ENCODE assay signal across 12 cellular contexts in genomic region chr4:78923459-78924312, GRCh38. TPM values are rescaled to one million over a fixed set of nuclear protein-coding genes. Genes with fewer than 3 reads are reported as not detected.
DNase-seq lines count a peak whose midpoint lies in the region; ATAC-seq, FAIRE-seq and TF ChIP-seq lines count a peak whose summit lies in the region.
"Had no signal": no experiment of that assay in that cellular context is flagged by ENCODE, and none has a peak within 500 bp of the region (broad histone marks: within the 10 kb centered on the region; RNA-seq: fewer than 3 reads in every experiment).

No MANE protein-coding gene starts in this region.

- CTCF ChIA-PET in K562 (lab: Yijun Ruan, JAX; ENCODE audit: low intra/inter-chr PET ratio) = no interaction called here

- no peak for TF ChIP-seq EP300 in K562 (IDR thresholded peaks at IDR 0.05; ENCODE audit: low read length)

- H3K9me3 Mint-ChIP-seq in activated naive CD4-positive, alpha-beta T cell treated with anti-CD3 and anti-CD28 coated beads, Interleukin-2, amount 50 U/mL, for 24 hours = no peaks in the 10 kb centered on the region
- H3K9me3 Mint-ChIP-seq in activated T-cell treated with anti-CD3 and anti-CD28 coated beads, Interleukin-2, amount 50 U/mL, for 72 hours = no peaks in the 10 kb centered on the region
- H3K9me3 Mint-ChIP-seq: activated B cell treated with CpG ODN at 0.5 μM for 24 hours had no signal

- no peak overlapping the region for H3K4me3 Mint-ChIP-seq in activated naive CD4-positive, alpha-beta T cell treated with anti-CD3 and anti-CD28 coated beads, Interleukin-2, amount 50 U/mL, for 24 hours
- H3K4me3 Mint-ChIP-seq in activated T-cell treated with anti-CD3 and anti-CD28 coated beads, Interleukin-2, amount 50 U/mL, for 72 hours = no peak overlapping the region
- H3K4me3 Mint-ChIP-seq: activated B cell treated with CpG ODN at 0.5 μM for 24 hours had no signal

- H3K27me3 Mint-ChIP-seq in activated naive CD4-positive, alpha-beta T cell treated with anti-CD3 and anti-CD28 coated beads, Interleukin-2, amount 50 U/mL, for 24 hours = no peaks in the 10 kb centered on the region
- no peaks in the 10 kb centered on the region for H3K27me3 Mint-ChIP-seq in activated T-cell treated with anti-CD3 and anti-CD28 coated beads, Interleukin-2, amount 50 U/mL, for 72 hours (ENCODE audit: low read depth)
- H3K27me3 Mint-ChIP-seq: activated B cell treated with CpG ODN at 0.5 μM for 24 hours had no signal

- no peak overlapping the region for H3K4me2 ChIP-seq in K562 (ENCODE audit: insufficient read depth, low read length)
- H3K4me2 ChIP-seq: smooth muscle cell had no signal

- H3K79me2 ChIP-seq in K562 (ENCODE audit: control insufficient read depth, insufficient read depth, low read length) = no peaks in the 10 kb centered on the region

- peaks cover 0 to 8% of the 10 kb centered on the region in 2 experiments; a peak in 2 of 5 replicates for H3K4me1 ChIP-seq in K562 (replicated peaks in 1 of 2; ENCODE audit: control insufficient read depth in 2 of 2, insufficient read depth in 2 of 2, low read length in 2 of 2)

- 55% methylated on average over 4 of the region's 4 CpGs for WGBS in K562 (ENCODE audit: insufficient coverage, low coverage, missing lambda C conversion rate)

- peaks cover 19% of the 10 kb centered on the region for H3K36me3 Mint-ChIP-seq in activated naive CD4-positive, alpha-beta T cell treated with anti-CD3 and anti-CD28 coated beads, Interleukin-2, amount 50 U/mL, for 24 hours
- peaks cover 0 to 6% of the 10 kb centered on the region in 2 donors for H3K36me3 Mint-ChIP-seq in activated T-cell treated with anti-CD3 and anti-CD28 coated beads, Interleukin-2, amount 50 U/mL, for 72 hours (ENCODE audit: insufficient read depth in 2 of 2)

- POLR2A ChIA-PET in K562 (lab: Yijun Ruan, JAX) = interaction anchor here (2.1 kb wide), 1 partner anchor 8 kb away, joined by 7 read pairs; no protein-coding TSS in a partner anchor

- no peak overlapping the region for H3K4me3 ChIP-seq in K562
- H3K4me3 ChIP-seq: smooth muscle cell had no signal

- no peak overlapping the region for H3K27ac ChIP-seq in K562 (ENCODE audit: extremely low read depth, low read depth, low read length)

- H3K27me3 ChIP-seq in K562 (ENCODE audit: control insufficient read depth in 2 of 2, insufficient read depth in 2 of 2, low read length in 2 of 2) = no peaks in the 10 kb centered on the region

- peaks cover 10% of the 10 kb centered on the region for H3K4me1 Mint-ChIP-seq in activated naive CD4-positive, alpha-beta T cell treated with anti-CD3 and anti-CD28 coated beads, Interleukin-2, amount 50 U/mL, for 24 hours
- peaks cover 7% of the 10 kb centered on the region for H3K4me1 Mint-ChIP-seq in activated T-cell treated with anti-CD3 and anti-CD28 coated beads, Interleukin-2, amount 50 U/mL, for 72 hours (ENCODE audit: low read depth)

- intact Hi-C loops in K562 (cut with micrococcal nuclease) = loop anchor here (5.0 kb wide), 1 partner anchor 311 kb away; no protein-coding TSS in a partner anchor

- in situ Hi-C loops in K562 (cut with MboI) = no loop called here

- TF ChIP-seq POLR2A in K562 (conservative IDR thresholded peaks at IDR 0.05) = no peak

- peak in 2 of 3 experiments; percentile 23 to 42; a peak in 2 of 6 replicates for TF ChIP-seq CTCF in K562 (IDR thresholded peaks at IDR 0.05 in 2 of 3, conservative IDR thresholded peaks at IDR 0.05 in 1 of 3; ENCODE audit: insufficient read depth in 2 of 3, low read depth in 1 of 3, low read length in 3 of 3)

- no peak overlapping the region for H2AFZ ChIP-seq in K562 (ENCODE audit: low read depth, low read length)

- H3K27ac Mint-ChIP-seq in activated naive CD4-positive, alpha-beta T cell treated with anti-CD3 and anti-CD28 coated beads, Interleukin-2, amount 50 U/mL, for 24 hours = peak overlapping the region; percentile 51
- H3K27ac Mint-ChIP-seq in activated T-cell treated with anti-CD3 and anti-CD28 coated beads, Interleukin-2, amount 50 U/mL, for 72 hours = no peak overlapping the region
- H3K27ac Mint-ChIP-seq: activated B cell treated with CpG ODN at 0.5 μM for 24 hours had no signal

- H3K9ac ChIP-seq in K562 (ENCODE audit: insufficient read depth in 1 of 2, low read depth in 2 of 2, low read length in 2 of 2) = no peak overlapping the region

- peak; percentile 56 for ATAC-seq in HG03159 (IDR thresholded peaks at IDR 0.05; ENCODE audit: unreplicated experiment)
- peak; percentile 68 for ATAC-seq in K562
- ATAC-seq in activated T-cell treated with anti-CD3 and anti-CD28 coated beads, Interleukin-2, amount 50 U/mL, for 72 hours (replicated peaks in 1 of 2) = no peak
- ATAC-seq in HG03039 (IDR thresholded peaks at IDR 0.05; ENCODE audit: unreplicated experiment) = no peak

- H3K9me3 ChIP-seq in K562 (replicated peaks; ENCODE audit: control insufficient read depth, insufficient read depth, low read depth, low read length) = no peaks in the 10 kb centered on the region

- H3K36me3 ChIP-seq in K562 (ENCODE audit: control insufficient read depth, insufficient read depth, low read length) = peaks cover 65% of the 10 kb centered on the region

- FAIRE-seq in K562 (lab: Jason Lieb, UNC) = peak; percentile 60
- FAIRE-seq: G401.6 had no signal

- DNase-seq in activated naive CD4-positive, alpha-beta T cell (lab: John Stamatoyannopoulos, UW) = no peak
- peak in 1 of 4 experiments; percentile 15 for DNase-seq in K562 (ENCODE audit: extremely low read depth in 1 of 4, low spot score in 3 of 4)
- DNase-seq in renal cortical epithelial cell (ENCODE audit: low read depth) = peak; percentile 18
- DNase-seq in activated T-cell treated with anti-CD3 and anti-CD28 coated beads, Interleukin-2, amount 50 U/mL, for 72 hours = no peak
- DNase-seq in LoVo (ENCODE audit: low spot score) = no peak
- DNase-seq: activated B cell treated with CpG ODN at 0.5 μM for 24 hours, NCI-H146 had no signal

- no peaks in the 10 kb centered on the region for H3K9me1 ChIP-seq in K562 (ENCODE audit: control insufficient read depth, insufficient read depth, low read length)

- no TSS peak for BruUV-seq in K562 (replicated peaks; lab: Mats Ljungman, UMichigan)

- peak; percentile 23 to 54; a peak in 3 of 4 replicates for TF ChIP-seq RAD21 in K562 (CRISPR knock-in tag; conservative IDR thresholded peaks at IDR 0.05 in 1 of 2, IDR thresholded peaks at IDR 0.05 in 1 of 2)

- no peaks in the 10 kb centered on the region for H4K20me1 ChIP-seq in K562 (replicated peaks; ENCODE audit: control insufficient read depth, insufficient read depth, low read length)

TF ChIP-seq in K562, 482 proteins besides CTCF, POLR2A, EP300 and RAD21:
- 0 out of 2 replicates have a peak, but pooled peaks have one; percentile 11 for TF ChIP-seq SMC3 (conservative IDR thresholded peaks at IDR 0.05; ENCODE audit: insufficient read depth, low read depth, low read length)
- TF ChIP-seq ZFX (CRISPR knock-in tag; IDR thresholded peaks at IDR 0.05) = no peak
TF ChIP-seq in K562: peak in this region for 1.

RNA-seq across cellular contexts. Expression of gene PAQR3, which starts 15.6 kb away (rescaled TPM):
- 30.4 and 87.1 TPM in 2 replicates for total RNA-seq in K562 (2011; cell fraction: chromatin; rRNA removed; ENCODE audit: low replicate concordance)
- 11.0 and 17.4 TPM in 2 replicates for total RNA-seq in K562 (2011; cell fraction: nucleolus; rRNA removed)
- 43.8 and 82.7 TPM in 2 replicates for total RNA-seq in K562 (2011; cell fraction: nucleoplasm; rRNA removed)
- total RNA-seq in K562 (2014; rRNA removed) (15.3 and 21.6 TPM in 2 replicates), K562 (2014; rRNA removed; fragmentation: Illumina TruSeq; extraction: Trizol) (37.5 TPM in 2 replicates), K562 (2015; rRNA removed; fragmentation: Illumina TruSeq; extraction: Trizol) (27.6 and 31.6 TPM in 2 replicates), K562 (2021) (33.1 and 33.9 TPM in 2 replicates), renal cortical epithelial cell (23.0 and 26.2 TPM in 2 replicates)
- polyA plus RNA-seq in K562 (2011; rRNA removed) (56.1 and 77.1 TPM in 2 replicates), K562 (2014; fragmentation: Illumina TruSeq; extraction: Trizol) (29.7 and 32.8 TPM in 2 replicates), K562 (2014; fragmentation: Nextera tagmentation; extraction: Ambion mirVana) (10 to 100 TPM; 10.7 to 12.7 TPM), K562 (2014; rRNA removed) (20.5 and 31.8 TPM in 2 replicates)
- polyA plus RNA-seq in K562 (2011; cell fraction: cytosol; rRNA removed) = 20.8 and 58.9 TPM in 2 replicates
- polyA plus RNA-seq in K562 (2011; cell fraction: nucleus; rRNA removed) = 63.4 and 98.2 TPM in 2 replicates
- 29.2 and 31.4 TPM in 2 replicates for polyA plus RNA-seq in K562 (2012)
- 99.5 and 126 TPM in 2 replicates for polyA minus RNA-seq in K562 (2011; rRNA and poly(A)+ RNA removed)
- 40.8 and 41.1 TPM in 2 replicates for polyA minus RNA-seq in K562 (2011; cell fraction: cytosol; rRNA and poly(A)+ RNA removed)
- 32.9 and 52.4 TPM in 2 replicates for polyA minus RNA-seq in K562 (2011; cell fraction: nucleus; rRNA and poly(A)+ RNA removed)
- total RNA-seq in activated T-cell treated with anti-CD3 and anti-CD28 coated beads, Interleukin-2, amount 50 U/mL, for 72 hours = 10 to 100 TPM; 12.2 to 12.8 TPM

Comparison
In these comparisons a context has a peak if more than half of its experiments do, and no peak if none do; other contexts are left out.
1. ATAC-seq: peak in HG03159 (single experiment) and K562 (single experiment); none in activated T-cell treated with anti-CD3 and anti-CD28 coated beads, Interleukin-2, amount 50 U/mL, for 72 hours (0 of 2) and HG03039 (single experiment).